ENCODE assay signal across 15 cellular contexts in the genomic region with DNA sequence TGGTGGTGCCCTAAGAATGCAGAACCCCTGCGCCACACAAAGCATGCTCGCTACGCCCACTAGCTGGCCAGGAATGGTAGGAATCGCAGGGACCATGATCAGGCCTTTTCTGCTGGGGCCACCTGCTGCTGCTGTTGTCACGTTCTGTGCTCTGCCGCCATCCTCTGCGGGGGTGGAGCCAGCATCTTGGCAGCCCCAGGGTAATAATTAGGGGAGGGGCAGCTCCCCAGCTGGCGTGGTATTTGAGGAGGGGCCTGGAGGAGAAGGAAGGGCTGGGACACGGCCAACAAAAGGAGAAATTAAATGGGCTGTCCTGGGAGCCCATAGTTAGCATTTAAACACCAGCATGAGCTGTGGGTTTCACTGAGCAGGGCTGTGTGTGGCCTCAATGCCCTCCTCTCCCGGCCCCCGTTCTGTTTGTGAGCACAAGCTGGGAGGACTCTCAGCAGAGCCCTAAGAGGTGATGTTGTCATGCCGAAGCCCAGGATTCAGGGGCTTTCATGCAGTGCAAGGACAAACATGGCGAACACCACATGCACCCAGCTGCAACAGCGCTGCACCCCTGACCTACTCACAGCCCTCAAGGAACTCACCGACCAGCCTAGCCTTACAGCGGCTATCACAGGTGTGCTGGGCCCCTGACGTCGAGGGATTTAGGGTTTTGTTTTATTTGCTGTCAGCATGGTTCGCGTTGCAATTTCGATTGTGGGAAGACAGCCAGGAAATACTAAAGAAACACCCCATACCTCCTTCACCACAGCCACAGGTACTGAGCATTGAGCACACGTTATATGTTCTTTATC.
DNase-seq lines count a peak whose midpoint lies in the region; ATAC-seq, FAIRE-seq and TF ChIP-seq lines count a peak whose summit lies in the region.
"Had no signal": no experiment of that assay in that cellular context is flagged by ENCODE, and none has a peak within 500 bp of the region (broad histone marks: within the 10 kb centered on the region; RNA-seq: fewer than 3 reads in every experiment).

No MANE protein-coding gene starts in this region.

- peak; percentile 87 for DNase-seq in H7
- DNase-seq in NCI-H2081 (lab: John Stamatoyannopoulos, UW) = peak; percentile 94 to 95
- peak; percentile 18 for DNase-seq in SHP77 treated with DMSO at 0.1 percent for 48 hours (lab: John Stamatoyannopoulos, UW)
- DNase-seq in HepG2 (ENCODE audit: low spot score) = no peak
- no peak for DNase-seq in foreskin fibroblast
- DNase-seq: activated CD4-positive, alpha-beta T cell treated with anti-CD3 and anti-CD28 coated beads for 36 hours; activated naive CD8-positive, alpha-beta T cell treated with anti-CD3 and anti-CD28 coated beads, Interleukin-2, amount 10 ng/mL, durations not matched to agents 7 days and 5 days; Kasumi-1; NCI-H524 treated with DMSO at 0.1 percent for 48 hours had no signal

- POLR2A ChIA-PET in HepG2 (lab: Yijun Ruan, JAX) = no interaction called here

- FAIRE-seq in HepG2 (lab: Jason Lieb, UNC) = no peak
- FAIRE-seq: endothelial cell of umbilical vein, keratinocyte had no signal

- H3K9me3 ChIP-seq in HepG2 (ENCODE audit: low read length) = no peaks in the 10 kb centered on the region
- H3K9me3 ChIP-seq: BLaER1 had no signal

- H3K27ac ChIP-seq in rectal smooth muscle tissue (ENCODE audit: low read depth, low read length) (peak overlapping the region; percentile 63), HepG2 (ENCODE audit: extremely low read length, insufficient read depth, low read length) (no peak overlapping the region)
- H3K27ac ChIP-seq: BLaER1 had no signal

- no peak for TF ChIP-seq EP300 in HepG2 (IDR thresholded peaks at IDR 0.05; ENCODE audit: low read depth in 2 of 2, low read length in 2 of 2)
- TF ChIP-seq EP300 in HepG2 (CRISPR knock-in tag; IDR thresholded peaks at IDR 0.05; ENCODE audit: borderline replicate concordance) = no peak

- 12% methylated on average over 17 of the region's 22 CpGs for WGBS in HepG2 (ENCODE audit: low lambda C conversion rate)

- CTCF ChIA-PET in HepG2 (lab: Yijun Ruan, JAX; ENCODE audit: low intra/inter-chr PET ratio, low total read pairs) = no interaction called here

- in situ Hi-C loops in HepG2 (cut with HindIII; ENCODE audit: extremely low pct_ligation_motif_present, low pct_unique_long_range_greater_than_20kb) = no loop called here

- TF ChIP-seq CTCF in HepG2 (CRISPR knock-in tag; IDR thresholded peaks at IDR 0.05) (no peak), foreskin fibroblast (IDR thresholded peaks at IDR 0.05; ENCODE audit: low read depth, low read length) (no peak)

- H3K79me2 ChIP-seq in HepG2 (ENCODE audit: insufficient read depth, low read length) = no peaks in the 10 kb centered on the region

- no peaks in the 10 kb centered on the region for H4K20me1 ChIP-seq in HepG2 (ENCODE audit: insufficient read depth, low read length)
- H4K20me1 ChIP-seq: BLaER1 had no signal

- no peak for TF ChIP-seq RAD21 in HepG2 (CRISPR knock-in tag; IDR thresholded peaks at IDR 0.05)

- no peak for ATAC-seq in HepG2
- ATAC-seq in GM18505 (IDR thresholded peaks at IDR 0.05; ENCODE audit: unreplicated experiment) = no peak
- ATAC-seq: activated CD4-positive, alpha-beta T cell treated with anti-CD3 and anti-CD28 coated beads for 36 hours; Right ventricle myocardium inferior had no signal

- BruUV-seq in HepG2 (replicated peaks; lab: Mats Ljungman, UMichigan) = no TSS peak

- H3K4me2 ChIP-seq in HepG2 (ENCODE audit: low read depth, low read length) = no peak overlapping the region
- H3K4me2 ChIP-seq: BLaER1 had no signal

- TF ChIP-seq POLR2A in HepG2 (IDR thresholded peaks at IDR 0.05; ENCODE audit: insufficient read depth in 1 of 2, low read depth in 2 of 2, low read length in 2 of 2) (no peak), GM18505 (IDR thresholded peaks at IDR 0.05; ENCODE audit: borderline replicate concordance, extremely low read depth, insufficient read depth, insufficient read length) (no peak)

- intact Hi-C loops in HepG2 (cut with micrococcal nuclease; ENCODE audit: unreplicated experiment) = no loop called here

- H3K27me3 ChIP-seq in H7 (ENCODE audit: control insufficient read depth, insufficient read depth, low read length) (no peaks in the 10 kb centered on the region), rectal smooth muscle tissue (ENCODE audit: control insufficient read depth, insufficient read depth, low read length) (no peaks in the 10 kb centered on the region), HepG2 (ENCODE audit: control insufficient read depth in 1 of 2, insufficient read depth in 2 of 2, low read length in 2 of 2) (peaks cover 6 to 57% of the 10 kb centered on the region in 2 experiments)
- H3K27me3 ChIP-seq: BLaER1 had no signal

- no peaks in the 10 kb centered on the region for H3K36me3 ChIP-seq in H7 (replicated peaks; ENCODE audit: control insufficient read depth, insufficient read depth, low read length)
- no peaks in the 10 kb centered on the region for H3K36me3 ChIP-seq in rectal smooth muscle tissue (ENCODE audit: control insufficient read depth, insufficient read depth, low read length)
- no peaks in the 10 kb centered on the region for H3K36me3 ChIP-seq in HepG2 (replicated peaks in 1 of 2; ENCODE audit: control insufficient read depth in 1 of 2, insufficient read depth in 2 of 2, low read length in 2 of 2)
- H3K36me3 ChIP-seq: BLaER1 had no signal

- peaks cover 54% of the 10 kb centered on the region for H3K4me1 ChIP-seq in rectal smooth muscle tissue (ENCODE audit: control insufficient read depth, insufficient read depth, low read length)
- no peaks in the 10 kb centered on the region for H3K4me1 ChIP-seq in HepG2 (ENCODE audit: insufficient read depth, low read length)

- H3K9ac ChIP-seq in rectal smooth muscle tissue (ENCODE audit: low read length) = no peak overlapping the region
- no peak overlapping the region for H3K9ac ChIP-seq in HepG2 (ENCODE audit: insufficient read depth, low read depth, low read length)
- H3K9ac ChIP-seq: BLaER1 had no signal

- H3K4me3 ChIP-seq in H7 (ENCODE audit: insufficient read depth, low read depth, low read length) (no peak overlapping the region), rectal smooth muscle tissue (ENCODE audit: low read length) (no peak overlapping the region), HepG2 (replicated peaks in 1 of 3; ENCODE audit: insufficient read depth in 1 of 3, low read depth in 2 of 3, low read length in 3 of 3) (no peak overlapping the region), foreskin fibroblast (ENCODE audit: low read depth in 1 of 2, low read length in 2 of 2) (no peak overlapping the region)
- H3K4me3 ChIP-seq: BLaER1 had no signal

- no peak overlapping the region for H2AFZ ChIP-seq in HepG2 (ENCODE audit: low read length)

TF ChIP-seq in HepG2, 621 proteins besides CTCF, POLR2A, EP300 and RAD21 (continues in another document):
- TF ChIP-seq ZNF550 (CRISPR knock-in tag; IDR thresholded peaks at IDR 0.05; ENCODE audit: borderline replicate concordance) = no peak
- TF ChIP-seq, protein P1, sequence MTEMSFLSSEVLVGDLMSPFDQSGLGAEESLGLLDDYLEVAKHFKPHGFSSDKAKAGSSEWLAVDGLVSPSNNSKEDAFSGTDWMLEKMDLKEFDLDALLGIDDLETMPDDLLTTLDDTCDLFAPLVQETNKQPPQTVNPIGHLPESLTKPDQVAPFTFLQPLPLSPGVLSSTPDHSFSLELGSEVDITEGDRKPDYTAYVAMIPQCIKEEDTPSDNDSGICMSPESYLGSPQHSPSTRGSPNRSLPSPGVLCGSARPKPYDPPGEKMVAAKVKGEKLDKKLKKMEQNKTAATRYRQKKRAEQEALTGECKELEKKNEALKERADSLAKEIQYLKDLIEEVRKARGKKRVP (CRISPR knock-in tag; IDR thresholded peaks at IDR 0.05) = no peak
- TF ChIP-seq, protein P2, sequence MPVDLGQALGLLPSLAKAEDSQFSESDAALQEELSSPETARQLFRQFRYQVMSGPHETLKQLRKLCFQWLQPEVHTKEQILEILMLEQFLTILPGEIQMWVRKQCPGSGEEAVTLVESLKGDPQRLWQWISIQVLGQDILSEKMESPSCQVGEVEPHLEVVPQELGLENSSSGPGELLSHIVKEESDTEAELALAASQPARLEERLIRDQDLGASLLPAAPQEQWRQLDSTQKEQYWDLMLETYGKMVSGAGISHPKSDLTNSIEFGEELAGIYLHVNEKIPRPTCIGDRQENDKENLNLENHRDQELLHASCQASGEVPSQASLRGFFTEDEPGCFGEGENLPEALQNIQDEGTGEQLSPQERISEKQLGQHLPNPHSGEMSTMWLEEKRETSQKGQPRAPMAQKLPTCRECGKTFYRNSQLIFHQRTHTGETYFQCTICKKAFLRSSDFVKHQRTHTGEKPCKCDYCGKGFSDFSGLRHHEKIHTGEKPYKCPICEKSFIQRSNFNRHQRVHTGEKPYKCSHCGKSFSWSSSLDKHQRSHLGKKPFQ (CRISPR knock-in tag; IDR thresholded peaks at IDR 0.05; ENCODE audit: insufficient replicate concordance) = no peak
- TF ChIP-seq, protein P3, sequence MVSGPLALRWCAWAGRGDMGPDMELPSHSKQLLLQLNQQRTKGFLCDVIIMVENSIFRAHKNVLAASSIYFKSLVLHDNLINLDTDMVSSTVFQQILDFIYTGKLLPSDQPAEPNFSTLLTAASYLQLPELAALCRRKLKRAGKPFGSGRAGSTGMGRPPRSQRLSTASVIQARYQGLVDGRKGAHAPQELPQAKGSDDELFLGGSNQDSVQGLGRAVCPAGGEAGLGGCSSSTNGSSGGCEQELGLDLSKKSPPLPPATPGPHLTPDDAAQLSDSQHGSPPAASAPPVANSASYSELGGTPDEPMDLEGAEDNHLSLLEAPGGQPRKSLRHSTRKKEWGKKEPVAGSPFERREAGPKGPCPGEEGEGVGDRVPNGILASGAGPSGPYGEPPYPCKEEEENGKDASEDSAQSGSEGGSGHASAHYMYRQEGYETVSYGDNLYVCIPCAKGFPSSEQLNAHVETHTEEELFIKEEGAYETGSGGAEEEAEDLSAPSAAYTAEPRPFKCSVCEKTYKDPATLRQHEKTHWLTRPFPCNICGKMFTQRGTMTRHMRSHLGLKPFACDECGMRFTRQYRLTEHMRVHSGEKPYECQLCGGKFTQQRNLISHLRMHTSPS (CRISPR knock-in tag; IDR thresholded peaks at IDR 0.05; ENCODE audit: low read depth) = no peak
- no peak for TF ChIP-seq SP2 (CRISPR knock-in tag; IDR thresholded peaks at IDR 0.05)
- no peak for TF ChIP-seq IRF2 (CRISPR knock-in tag; IDR thresholded peaks at IDR 0.05)
- TF ChIP-seq SSRP1 (CRISPR knock-in tag; IDR thresholded peaks at IDR 0.05) = no peak

Comparison
In these comparisons a context has a peak if more than half of its experiments do, and no peak if none do; other contexts are left out.
1. DNase-seq: peak in H7 (single experiment), NCI-H2081 (2 of 2) and SHP77 treated with DMSO at 0.1 percent for 48 hours (single experiment); none in HepG2 (single experiment) and foreskin fibroblast (0 of 2).